Comparison of ENCODE assay signal across 8 cellular contexts in the genomic region with DNA sequence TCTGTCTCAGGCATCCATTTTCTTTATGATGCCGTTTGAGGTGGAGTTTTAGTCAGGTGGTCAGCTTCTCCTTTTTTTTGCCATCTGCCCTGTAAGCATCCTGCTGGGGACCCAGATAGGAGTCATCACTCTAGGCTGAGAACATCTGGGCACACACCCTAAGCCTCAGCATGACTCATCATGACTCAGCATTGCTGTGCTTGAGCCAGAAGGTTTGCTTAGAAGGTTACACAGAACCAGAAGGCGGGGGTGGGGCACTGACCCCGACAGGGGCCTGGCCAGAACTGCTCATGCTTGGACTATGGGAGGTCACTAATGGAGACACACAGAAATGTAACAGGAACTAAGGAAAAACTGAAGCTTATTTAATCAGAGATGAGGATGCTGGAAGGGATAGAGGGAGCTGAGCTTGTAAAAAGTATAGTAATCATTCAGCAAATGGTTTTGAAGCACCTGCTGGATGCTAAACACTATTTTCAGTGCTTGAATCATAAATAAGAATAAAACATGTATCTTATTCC. TPM values are rescaled to one million over a fixed set of nuclear protein-coding genes. Genes with fewer than 3 reads are reported as not detected.
DNase-seq lines count a peak whose midpoint lies in the region; ATAC-seq, FAIRE-seq and TF ChIP-seq lines count a peak whose summit lies in the region.

No MANE protein-coding gene starts in this region.

- H3K9ac ChIP-seq in GM12878 (ENCODE audit: control insufficient read depth, insufficient read depth, low read length) (no peak overlapping the region), HepG2 (ENCODE audit: insufficient read depth, low read depth, low read length) (no peak overlapping the region)

- no peak for TF ChIP-seq EP300 in GM12878 (IDR thresholded peaks at IDR 0.05; ENCODE audit: borderline replicate concordance in 1 of 2, control insufficient read depth in 1 of 2, low read depth in 2 of 2, low read length in 2 of 2)
- TF ChIP-seq EP300 in HepG2 (IDR thresholded peaks at IDR 0.05; ENCODE audit: low read depth in 2 of 2, low read length in 2 of 2): no peak
- TF ChIP-seq EP300 in HepG2 (CRISPR knock-in tag; IDR thresholded peaks at IDR 0.05; ENCODE audit: borderline replicate concordance): no peak

- POLR2A ChIA-PET in GM12878 (lab: Charles Lee) (no interaction called here), HepG2 (lab: Yijun Ruan, JAX) (no interaction called here)

- H4K20me1 ChIP-seq in GM12878 (ENCODE audit: control insufficient read depth, insufficient read depth): no peaks in the 10 kb centered on the region
- H4K20me1 ChIP-seq in HepG2 (ENCODE audit: insufficient read depth, low read length): no peaks in the 10 kb centered on the region

- no peaks in the 10 kb centered on the region for H3K27me3 ChIP-seq in GM12878 (replicated peaks in 1 of 2; ENCODE audit: control insufficient read depth in 2 of 2, insufficient read depth in 2 of 2, low read length in 1 of 2)
- no peaks in the 10 kb centered on the region for H3K27me3 ChIP-seq in HepG2 (ENCODE audit: control insufficient read depth in 1 of 2, insufficient read depth in 2 of 2, low read length in 2 of 2)

- H2AFZ ChIP-seq in GM12878 (ENCODE audit: control insufficient read depth, low read depth, low read length) (no peak overlapping the region), HepG2 (ENCODE audit: low read length) (no peak overlapping the region)

- intact Hi-C loops in GM12878 (cut with micrococcal nuclease; ENCODE audit: unreplicated experiment): no loop called here
- intact Hi-C loops in HepG2 (cut with micrococcal nuclease; ENCODE audit: unreplicated experiment): no loop called here
- intact Hi-C loops in left colon (cut with DNase I, micrococcal nuclease): no loop called here

- H3K4me2 ChIP-seq in GM12878 (ENCODE audit: control insufficient read depth, insufficient read depth): no peak overlapping the region
- H3K4me2 ChIP-seq in HepG2 (ENCODE audit: low read depth, low read length): no peak overlapping the region

- BruUV-seq in GM12878 (replicated peaks; lab: Mats Ljungman, UMichigan): no TSS peak
- BruUV-seq in HepG2 (replicated peaks; lab: Mats Ljungman, UMichigan): no TSS peak

- no peaks in the 10 kb centered on the region for H3K4me1 ChIP-seq in GM12878 (ENCODE audit: control insufficient read depth, insufficient read depth, low read length)
- no peaks in the 10 kb centered on the region for H3K4me1 ChIP-seq in HepG2 (ENCODE audit: insufficient read depth, low read length)

- in situ Hi-C loops in GM12878 (cut with MboI): no loop called here
- in situ Hi-C loops in HepG2 (cut with HindIII; ENCODE audit: extremely low pct_ligation_motif_present, low pct_unique_long_range_greater_than_20kb): no loop called here

- SMC1A ChIA-PET in GM12878 (lab: Charles Lee; ENCODE audit: uncharacterized antibody, unreplicated experiment): interaction anchor here (1.5 to 2.5 kb wide), 2 partner anchors 10 to 54 kb away, joined by 3 to 8 read pairs; no protein-coding TSS in a partner anchor

- H3K9me3 ChIP-seq in GM12878 (replicated peaks; ENCODE audit: control insufficient read depth, insufficient read depth, low read length): no peaks in the 10 kb centered on the region
- no peaks in the 10 kb centered on the region for H3K9me3 ChIP-seq in HepG2 (ENCODE audit: low read length)

- H3K4me3 ChIP-seq in GM12878 (no peak overlapping the region), HepG2 (replicated peaks in 1 of 3; ENCODE audit: insufficient read depth in 1 of 3, low read depth in 2 of 3, low read length in 3 of 3) (no peak overlapping the region)

- peak; percentile 75 for DNase-seq in CD1c-positive myeloid dendritic cell (ENCODE audit: extremely low spot score)
- DNase-seq in NCI-H226: peak; percentile 95
- peak; percentile 47 for DNase-seq in GM12878 (ENCODE audit: low read depth, low spot score)
- peak; percentile 44 for DNase-seq in HepG2 (ENCODE audit: low spot score)
- DNase-seq in left colon: no peak
- no peak for DNase-seq in effector CD8-positive, alpha-beta T cell (lab: John Stamatoyannopoulos, UW)

- FAIRE-seq in GM12878 (lab: Jason Lieb, UNC) (no peak), HepG2 (lab: Jason Lieb, UNC) (no peak)

- ATAC-seq in GM18517 (IDR thresholded peaks at IDR 0.05; ENCODE audit: unreplicated experiment) (peak; percentile 90), HG02798 (IDR thresholded peaks at IDR 0.05; ENCODE audit: poor library complexity, unreplicated experiment) (peak; percentile 91), GM12878 (peak; percentile 97), HepG2 (no peak), left colon (no peak)

- H3K79me2 ChIP-seq in GM12878 (ENCODE audit: control insufficient read depth, insufficient read depth, low read length) (no peaks in the 10 kb centered on the region), HepG2 (ENCODE audit: insufficient read depth, low read length) (no peaks in the 10 kb centered on the region)

- TF ChIP-seq RAD21 in GM12878 (IDR thresholded peaks at IDR 0.05; ENCODE audit: insufficient read depth, low read depth, low read length) (no peak), HepG2 (CRISPR knock-in tag; IDR thresholded peaks at IDR 0.05) (no peak)

- 10% methylated on average over 3 of the region's 3 CpGs for WGBS in GM12878 (ENCODE audit: insufficient coverage, insufficient replicate concordance, low lambda C conversion rate, missing lambda C conversion rate)
- 8% methylated on average over 3 of the region's 3 CpGs for WGBS in HepG2 (ENCODE audit: low lambda C conversion rate)

- RAD21 ChIA-PET in GM12878 (lab: Charles Lee; ENCODE audit: unreplicated experiment): no interaction called here

- H3K27ac ChIP-seq in GM12878 (ENCODE audit: control insufficient read depth, insufficient read depth) (no peak overlapping the region), HepG2 (ENCODE audit: extremely low read length, insufficient read depth, low read length) (no peak overlapping the region)

- CTCF ChIA-PET in GM12878 (lab: Yijun Ruan, JAX) (interaction anchor here (1.6 kb wide), 1 partner anchor 9 kb away, joined by 9 read pairs; no protein-coding TSS in a partner anchor), HepG2 (lab: Yijun Ruan, JAX; ENCODE audit: low intra/inter-chr PET ratio, low total read pairs) (no interaction called here)

- H3K36me3 ChIP-seq in GM12878 (ENCODE audit: control insufficient read depth in 2 of 2, insufficient read depth in 2 of 2, low read length in 1 of 2) (no peaks in the 10 kb centered on the region), HepG2 (replicated peaks in 1 of 2; ENCODE audit: control insufficient read depth in 1 of 2, insufficient read depth in 2 of 2, low read length in 2 of 2) (no peaks in the 10 kb centered on the region)

- TF ChIP-seq POLR2A in GM12878 (IDR thresholded peaks at IDR 0.05; ENCODE audit: low read depth, low read length) (no peak), HepG2 (IDR thresholded peaks at IDR 0.05; ENCODE audit: insufficient read depth in 1 of 2, low read depth in 2 of 2, low read length in 2 of 2) (no peak)

- TF ChIP-seq CTCF in GM12878 (IDR thresholded peaks at IDR 0.05 in 2 of 3, conservative IDR thresholded peaks at IDR 0.05 in 1 of 3; ENCODE audit: control insufficient read depth in 2 of 3, extremely low read depth in 1 of 3, insufficient read depth in 1 of 3, low read depth in 3 of 3, low read length in 3 of 3): no peak
- no peak for TF ChIP-seq CTCF in HepG2 (CRISPR knock-in tag; IDR thresholded peaks at IDR 0.05)

RNA-seq across cellular contexts. Expression of a gene that starts 10.9 kb away (rescaled TPM):
- not detected in 2 replicates for total RNA-seq in GM12878 (2013; cell fraction: nucleolus; rRNA removed)
- total RNA-seq in GM12878 (2014; rRNA removed) (0.33 TPM in 1 of 2 replicates, not detected in the other), GM12878 (2014; rRNA removed; fragmentation: Illumina TruSeq; extraction: Trizol) (not detected in 2 replicates), GM12878 (2021) (0.82 and 2.7 TPM in 2 replicates), HepG2 (2016; rRNA removed; fragmentation: Illumina TruSeq; extraction: Trizol) (0.35 and 0.52 TPM in 2 replicates), left colon (not detected)
- polyA plus RNA-seq in GM12878 (2011; ENCODE audit: low read depth): not detected
- polyA plus RNA-seq in GM12878 (2011; rRNA removed) (1.9 and 2.3 TPM in 2 replicates), GM12878 (2014; fragmentation: Illumina TruSeq; extraction: Trizol) (not detected in 2 replicates), GM12878 (2014; fragmentation: Nextera tagmentation; extraction: Ambion mirVana) (under 1 TPM; 0.13 to 0.62 TPM), GM12878 (2014; rRNA removed) (0.59 TPM in 1 of 2 replicates, not detected in the other), GM12878 (2016; fragmentation: Nextera tagmentation; extraction: Ambion mirVana) (not detected), HepG2 (2011; rRNA removed) (0.24 and 0.31 TPM in 2 replicates)
- 3.5 and 4.2 TPM in 2 replicates for polyA plus RNA-seq in GM12878 (2011; cell fraction: cytosol; rRNA removed)
- 2.6 and 2.8 TPM in 2 replicates for polyA plus RNA-seq in GM12878 (2011; cell fraction: nucleus; rRNA removed)
- 0.18 and 0.42 TPM in 2 replicates for polyA plus RNA-seq in GM12878 (2012)
- 1.9 and 6.7 TPM in 2 replicates for polyA minus RNA-seq in GM12878 (2011; rRNA and poly(A)+ RNA removed)
- 4.3 and 8.5 TPM in 2 replicates for polyA minus RNA-seq in GM12878 (2011; cell fraction: cytosol; rRNA and poly(A)+ RNA removed)
- polyA minus RNA-seq in GM12878 (2011; cell fraction: nucleus; rRNA and poly(A)+ RNA removed): 1.7 and 3.2 TPM in 2 replicates
- total RNA-seq in HepG2 (2016; cell fraction: cytosol; rRNA removed; fragmentation: Illumina TruSeq; extraction: Trizol; ENCODE audit: low read depth): 0.97 and 1.3 TPM in 2 replicates
- 0.52 and 0.73 TPM in 2 replicates for total RNA-seq in HepG2 (2016; cell fraction: insoluble cytoplasmic fraction; rRNA removed; fragmentation: Illumina TruSeq; extraction: Trizol)
- 1.8 and 2.3 TPM in 2 replicates for total RNA-seq in HepG2 (2016; cell fraction: membrane; rRNA removed; fragmentation: Illumina TruSeq; extraction: Trizol)
- total RNA-seq in HepG2 (2016; cell fraction: nucleus; rRNA removed; fragmentation: Illumina TruSeq; extraction: Trizol): not detected in 2 replicates
- polyA plus RNA-seq in HepG2 (2011; cell fraction: cytosol; rRNA removed): 0.68 and 0.94 TPM in 2 replicates
- 0.26 and 0.69 TPM in 2 replicates for polyA plus RNA-seq in HepG2 (2011; cell fraction: nucleus; rRNA removed)
- polyA plus RNA-seq in HepG2 (2012): 1.7 and 2.9 TPM in 2 replicates
- 0.69 and 1.1 TPM in 2 replicates for polyA plus RNA-seq in HepG2 (2016; cell fraction: cytosol; fragmentation: Illumina TruSeq; extraction: Trizol; ENCODE audit: low read depth)
- polyA plus RNA-seq in HepG2 (2016; cell fraction: insoluble cytoplasmic fraction; fragmentation: Illumina TruSeq; extraction: Trizol; ENCODE audit: low read depth): 0.28 TPM in 1 of 2 replicates, not detected in the other
- polyA plus RNA-seq in HepG2 (2016; cell fraction: membrane; fragmentation: Illumina TruSeq; extraction: Trizol; ENCODE audit: low read depth): 0.86 and 1.2 TPM in 2 replicates
- polyA plus RNA-seq in HepG2 (2016; cell fraction: nucleus; fragmentation: Illumina TruSeq; extraction: Trizol; ENCODE audit: insufficient read depth, low read depth): not detected in 2 replicates
- polyA minus RNA-seq in HepG2 (2011; rRNA and poly(A)+ RNA removed; ENCODE audit: low replicate concordance): 3.4 and 9.3 TPM in 2 replicates
- 1.2 and 1.5 TPM in 2 replicates for polyA minus RNA-seq in HepG2 (2011; cell fraction: cytosol; rRNA and poly(A)+ RNA removed)
- polyA minus RNA-seq in HepG2 (2011; cell fraction: nucleus; rRNA and poly(A)+ RNA removed): 1.8 TPM in 1 of 2 replicates, not detected in the other

RNA-seq across cellular contexts. Expression of a gene that starts 21.1 kb away (rescaled TPM):
- 3.9 and 4.7 TPM in 2 replicates for total RNA-seq in GM12878 (2013; cell fraction: nucleolus; rRNA removed)
- total RNA-seq in GM12878 (2014; rRNA removed): not detected in 2 replicates
- not detected in 2 replicates for total RNA-seq in GM12878 (2014; rRNA removed; fragmentation: Illumina TruSeq; extraction: Trizol)
- 0.23 TPM in 1 of 2 replicates, not detected in the other for total RNA-seq in GM12878 (2021)
- not detected for polyA plus RNA-seq in GM12878 (2011; ENCODE audit: low read depth)
- polyA plus RNA-seq in GM12878 (2011; rRNA removed): 1.1 and 2.1 TPM in 2 replicates
- polyA plus RNA-seq in GM12878 (2011; cell fraction: cytosol; rRNA removed): 1.2 TPM in 2 replicates
- 3.3 TPM in 2 replicates for polyA plus RNA-seq in GM12878 (2011; cell fraction: nucleus; rRNA removed)
- not detected in 2 replicates for polyA plus RNA-seq in GM12878 (2012)
- not detected in 2 replicates for polyA plus RNA-seq in GM12878 (2014; fragmentation: Illumina TruSeq; extraction: Trizol)
- not detected for polyA plus RNA-seq in GM12878 (2014; fragmentation: Nextera tagmentation; extraction: Ambion mirVana)
- not detected in 2 replicates for polyA plus RNA-seq in GM12878 (2014; rRNA removed)
- not detected for polyA plus RNA-seq in GM12878 (2016; fragmentation: Nextera tagmentation; extraction: Ambion mirVana)
- 5.5 and 9.1 TPM in 2 replicates for polyA minus RNA-seq in GM12878 (2011; rRNA and poly(A)+ RNA removed)
- 1.0 TPM in 1 of 2 replicates, not detected in the other for polyA minus RNA-seq in GM12878 (2011; cell fraction: cytosol; rRNA and poly(A)+ RNA removed)
- polyA minus RNA-seq in GM12878 (2011; cell fraction: nucleus; rRNA and poly(A)+ RNA removed): 6.0 and 8.8 TPM in 2 replicates
- 0.11 and 0.22 TPM in 2 replicates for total RNA-seq in HepG2 (2016; rRNA removed; fragmentation: Illumina TruSeq; extraction: Trizol)
- total RNA-seq in HepG2 (2016; cell fraction: cytosol; rRNA removed; fragmentation: Illumina TruSeq; extraction: Trizol; ENCODE audit: low read depth): not detected in 2 replicates
- 0.13 TPM in 1 of 2 replicates, not detected in the other for total RNA-seq in HepG2 (2016; cell fraction: insoluble cytoplasmic fraction; rRNA removed; fragmentation: Illumina TruSeq; extraction: Trizol)
- not detected in 2 replicates for total RNA-seq in HepG2 (2016; cell fraction: membrane; rRNA removed; fragmentation: Illumina TruSeq; extraction: Trizol)
- not detected in 2 replicates for total RNA-seq in HepG2 (2016; cell fraction: nucleus; rRNA removed; fragmentation: Illumina TruSeq; extraction: Trizol)
- 0.07 and 0.33 TPM in 2 replicates for polyA plus RNA-seq in HepG2 (2011; rRNA removed)
- 0.14 and 0.15 TPM in 2 replicates for polyA plus RNA-seq in HepG2 (2011; cell fraction: cytosol; rRNA removed)
- polyA plus RNA-seq in HepG2 (2011; cell fraction: nucleus; rRNA removed): 0.26 and 0.45 TPM in 2 replicates
- polyA plus RNA-seq in HepG2 (2012): 0.16 TPM in 1 of 2 replicates, not detected in the other
- polyA plus RNA-seq in HepG2 (2016; cell fraction: cytosol; fragmentation: Illumina TruSeq; extraction: Trizol; ENCODE audit: low read depth): 0.15 TPM in 1 of 2 replicates, not detected in the other
- polyA plus RNA-seq in HepG2 (2016; cell fraction: insoluble cytoplasmic fraction; fragmentation: Illumina TruSeq; extraction: Trizol; ENCODE audit: low read depth): not detected in 2 replicates
- not detected in 2 replicates for polyA plus RNA-seq in HepG2 (2016; cell fraction: membrane; fragmentation: Illumina TruSeq; extraction: Trizol; ENCODE audit: low read depth)
- polyA plus RNA-seq in HepG2 (2016; cell fraction: nucleus; fragmentation: Illumina TruSeq; extraction: Trizol; ENCODE audit: insufficient read depth, low read depth): not detected in 2 replicates
- polyA minus RNA-seq in HepG2 (2011; rRNA and poly(A)+ RNA removed; ENCODE audit: low replicate concordance): 0.88 and 5.6 TPM in 2 replicates
- not detected in 2 replicates for polyA minus RNA-seq in HepG2 (2011; cell fraction: cytosol; rRNA and poly(A)+ RNA removed)
- 0.50 and 0.64 TPM in 2 replicates for polyA minus RNA-seq in HepG2 (2011; cell fraction: nucleus; rRNA and poly(A)+ RNA removed)
- total RNA-seq in left colon: not detected

RNA-seq across cellular contexts. Expression of a gene that starts 26.1 kb away (rescaled TPM):
- not detected in 2 replicates for total RNA-seq in GM12878 (2013; cell fraction: nucleolus; rRNA removed)
- total RNA-seq in GM12878 (2014; rRNA removed) (not detected in 2 replicates), GM12878 (2014; rRNA removed; fragmentation: Illumina TruSeq; extraction: Trizol) (not detected in 2 replicates), GM12878 (2021) (4.5 and 8.3 TPM in 2 replicates), HepG2 (2016; rRNA removed; fragmentation: Illumina TruSeq; extraction: Trizol) (not detected in 2 replicates), left colon (not detected)
- not detected for polyA plus RNA-seq in GM12878 (2011; ENCODE audit: low read depth)
- polyA plus RNA-seq in GM12878 (2011; rRNA removed) (1.4 and 2.2 TPM in 2 replicates), GM12878 (2014; fragmentation: Illumina TruSeq; extraction: Trizol) (not detected in 2 replicates), GM12878 (2014; fragmentation: Nextera tagmentation; extraction: Ambion mirVana) (1 to 10 TPM; 2.9 to 7.2 TPM), GM12878 (2014; rRNA removed) (0.25 and 1.1 TPM in 2 replicates), GM12878 (2016; fragmentation: Nextera tagmentation; extraction: Ambion mirVana) (not detected), HepG2 (2011; rRNA removed) (not detected in 2 replicates)
- polyA plus RNA-seq in GM12878 (2011; cell fraction: cytosol; rRNA removed): 0.90 and 0.91 TPM in 2 replicates
- 1.3 and 2.6 TPM in 2 replicates for polyA plus RNA-seq in GM12878 (2011; cell fraction: nucleus; rRNA removed)
- polyA plus RNA-seq in GM12878 (2012): not detected in 2 replicates
- 1.8 and 8.2 TPM in 2 replicates for polyA minus RNA-seq in GM12878 (2011; rRNA and poly(A)+ RNA removed)
- polyA minus RNA-seq in GM12878 (2011; cell fraction: cytosol; rRNA and poly(A)+ RNA removed): 5.8 and 8.2 TPM in 2 replicates
- polyA minus RNA-seq in GM12878 (2011; cell fraction: nucleus; rRNA and poly(A)+ RNA removed): 1.7 and 2.3 TPM in 2 replicates
- not detected in 2 replicates for total RNA-seq in HepG2 (2016; cell fraction: cytosol; rRNA removed; fragmentation: Illumina TruSeq; extraction: Trizol; ENCODE audit: low read depth)
- total RNA-seq in HepG2 (2016; cell fraction: insoluble cytoplasmic fraction; rRNA removed; fragmentation: Illumina TruSeq; extraction: Trizol): 0.30 TPM in 1 of 2 replicates, not detected in the other
- total RNA-seq in HepG2 (2016; cell fraction: membrane; rRNA removed; fragmentation: Illumina TruSeq; extraction: Trizol): not detected in 2 replicates
- total RNA-seq in HepG2 (2016; cell fraction: nucleus; rRNA removed; fragmentation: Illumina TruSeq; extraction: Trizol): not detected in 2 replicates
- 0.40 TPM in 1 of 2 replicates, not detected in the other for polyA plus RNA-seq in HepG2 (2011; cell fraction: cytosol; rRNA removed)
- not detected in 2 replicates for polyA plus RNA-seq in HepG2 (2011; cell fraction: nucleus; rRNA removed)
- polyA plus RNA-seq in HepG2 (2012): not detected in 2 replicates
- polyA plus RNA-seq in HepG2 (2016; cell fraction: cytosol; fragmentation: Illumina TruSeq; extraction: Trizol; ENCODE audit: low read depth): 0.18 and 0.50 TPM in 2 replicates
- polyA plus RNA-seq in HepG2 (2016; cell fraction: insoluble cytoplasmic fraction; fragmentation: Illumina TruSeq; extraction: Trizol; ENCODE audit: low read depth): not detected in 2 replicates
- 0.61 and 0.63 TPM in 2 replicates for polyA plus RNA-seq in HepG2 (2016; cell fraction: membrane; fragmentation: Illumina TruSeq; extraction: Trizol; ENCODE audit: low read depth)
- polyA plus RNA-seq in HepG2 (2016; cell fraction: nucleus; fragmentation: Illumina TruSeq; extraction: Trizol; ENCODE audit: insufficient read depth, low read depth): not detected in 2 replicates
- 13.7 and 18.1 TPM in 2 replicates for polyA minus RNA-seq in HepG2 (2011; rRNA and poly(A)+ RNA removed; ENCODE audit: low replicate concordance)
- 2.8 and 3.5 TPM in 2 replicates for polyA minus RNA-seq in HepG2 (2011; cell fraction: cytosol; rRNA and poly(A)+ RNA removed)
- 1.5 and 2.1 TPM in 2 replicates for polyA minus RNA-seq in HepG2 (2011; cell fraction: nucleus; rRNA and poly(A)+ RNA removed)

RNA-seq across cellular contexts. Expression of a gene that starts 31.0 kb away (rescaled TPM):
- not detected in 2 replicates for total RNA-seq in GM12878 (2013; cell fraction: nucleolus; rRNA removed)
- total RNA-seq in GM12878 (2014; rRNA removed): 1.1 TPM in 1 of 2 replicates, not detected in the other
- total RNA-seq in GM12878 (2014; rRNA removed; fragmentation: Illumina TruSeq; extraction: Trizol): not detected in 2 replicates
- total RNA-seq in GM12878 (2021): 1.9 and 2.2 TPM in 2 replicates
- polyA plus RNA-seq in GM12878 (2011; ENCODE audit: low read depth): not detected
- polyA plus RNA-seq in GM12878 (2011; rRNA removed): 0.49 and 1.0 TPM in 2 replicates
- polyA plus RNA-seq in GM12878 (2011; cell fraction: cytosol; rRNA removed): not detected in 2 replicates
- polyA plus RNA-seq in GM12878 (2011; cell fraction: nucleus; rRNA removed): 0.42 and 1.3 TPM in 2 replicates
- not detected in 2 replicates for polyA plus RNA-seq in GM12878 (2012)
- not detected in 2 replicates for polyA plus RNA-seq in GM12878 (2014; fragmentation: Illumina TruSeq; extraction: Trizol)
- 1 to 10 TPM in 1 of 2 experiments, under 1 TPM in 1; 0.84 to 1.9 TPM for polyA plus RNA-seq in GM12878 (2014; fragmentation: Nextera tagmentation; extraction: Ambion mirVana)
- polyA plus RNA-seq in GM12878 (2014; rRNA removed): 2.3 TPM in 1 of 2 replicates, not detected in the other
- polyA plus RNA-seq in GM12878 (2016; fragmentation: Nextera tagmentation; extraction: Ambion mirVana): not detected
- polyA minus RNA-seq in GM12878 (2011; rRNA and poly(A)+ RNA removed): 1.5 and 4.3 TPM in 2 replicates
- 8.6 and 9.1 TPM in 2 replicates for polyA minus RNA-seq in GM12878 (2011; cell fraction: cytosol; rRNA and poly(A)+ RNA removed)
- polyA minus RNA-seq in GM12878 (2011; cell fraction: nucleus; rRNA and poly(A)+ RNA removed): not detected in 2 replicates
- total RNA-seq in HepG2 (2016; rRNA removed; fragmentation: Illumina TruSeq; extraction: Trizol): not detected in 2 replicates
- not detected in 2 replicates for total RNA-seq in HepG2 (2016; cell fraction: cytosol; rRNA removed; fragmentation: Illumina TruSeq; extraction: Trizol; ENCODE audit: low read depth)
- not detected in 2 replicates for total RNA-seq in HepG2 (2016; cell fraction: insoluble cytoplasmic fraction; rRNA removed; fragmentation: Illumina TruSeq; extraction: Trizol)
- total RNA-seq in HepG2 (2016; cell fraction: membrane; rRNA removed; fragmentation: Illumina TruSeq; extraction: Trizol): not detected in 2 replicates
- not detected in 2 replicates for total RNA-seq in HepG2 (2016; cell fraction: nucleus; rRNA removed; fragmentation: Illumina TruSeq; extraction: Trizol)
- polyA plus RNA-seq in HepG2 (2011; rRNA removed): not detected in 2 replicates
- polyA plus RNA-seq in HepG2 (2011; cell fraction: cytosol; rRNA removed): 0.11 TPM in 1 of 2 replicates, not detected in the other
- not detected in 2 replicates for polyA plus RNA-seq in HepG2 (2011; cell fraction: nucleus; rRNA removed)
- not detected in 2 replicates for polyA plus RNA-seq in HepG2 (2012)
- not detected in 2 replicates for polyA plus RNA-seq in HepG2 (2016; cell fraction: cytosol; fragmentation: Illumina TruSeq; extraction: Trizol; ENCODE audit: low read depth)
- not detected in 2 replicates for polyA plus RNA-seq in HepG2 (2016; cell fraction: insoluble cytoplasmic fraction; fragmentation: Illumina TruSeq; extraction: Trizol; ENCODE audit: low read depth)
- not detected in 2 replicates for polyA plus RNA-seq in HepG2 (2016; cell fraction: membrane; fragmentation: Illumina TruSeq; extraction: Trizol; ENCODE audit: low read depth)
- not detected in 2 replicates for polyA plus RNA-seq in HepG2 (2016; cell fraction: nucleus; fragmentation: Illumina TruSeq; extraction: Trizol; ENCODE audit: insufficient read depth, low read depth)
- polyA minus RNA-seq in HepG2 (2011; rRNA and poly(A)+ RNA removed; ENCODE audit: low replicate concordance): 7.3 and 13.2 TPM in 2 replicates
- 1.7 and 2.5 TPM in 2 replicates for polyA minus RNA-seq in HepG2 (2011; cell fraction: cytosol; rRNA and poly(A)+ RNA removed)
- polyA minus RNA-seq in HepG2 (2011; cell fraction: nucleus; rRNA and poly(A)+ RNA removed): 3.3 TPM in 1 of 2 replicates, not detected in the other
- not detected for total RNA-seq in left colon

RNA-seq across cellular contexts. Expression of a gene that starts 43.5 kb away (rescaled TPM):
- total RNA-seq in GM12878 (2013; cell fraction: nucleolus; rRNA removed): 8.2 and 12.4 TPM in 2 replicates
- total RNA-seq in GM12878 (2014; rRNA removed) (not detected in 2 replicates), GM12878 (2014; rRNA removed; fragmentation: Illumina TruSeq; extraction: Trizol) (not detected in 2 replicates), GM12878 (2021) (not detected in 2 replicates), HepG2 (2016; rRNA removed; fragmentation: Illumina TruSeq; extraction: Trizol) (not detected in 2 replicates), left colon (not detected)
- not detected for polyA plus RNA-seq in GM12878 (2011; ENCODE audit: low read depth)
- polyA plus RNA-seq in GM12878 (2011; rRNA removed) (0.22 and 0.29 TPM in 2 replicates), GM12878 (2014; fragmentation: Illumina TruSeq; extraction: Trizol) (not detected in 2 replicates), GM12878 (2014; fragmentation: Nextera tagmentation; extraction: Ambion mirVana) (not detected), GM12878 (2014; rRNA removed) (not detected in 2 replicates), GM12878 (2016; fragmentation: Nextera tagmentation; extraction: Ambion mirVana) (not detected), HepG2 (2011; rRNA removed) (not detected in 2 replicates)
- 0.10 and 0.15 TPM in 2 replicates for polyA plus RNA-seq in GM12878 (2011; cell fraction: cytosol; rRNA removed)
- polyA plus RNA-seq in GM12878 (2011; cell fraction: nucleus; rRNA removed): 1.3 and 1.7 TPM in 2 replicates
- polyA plus RNA-seq in GM12878 (2012): not detected in 2 replicates
- 8.4 and 12.9 TPM in 2 replicates for polyA minus RNA-seq in GM12878 (2011; rRNA and poly(A)+ RNA removed)
- not detected in 2 replicates for polyA minus RNA-seq in GM12878 (2011; cell fraction: cytosol; rRNA and poly(A)+ RNA removed)
- polyA minus RNA-seq in GM12878 (2011; cell fraction: nucleus; rRNA and poly(A)+ RNA removed): 7.6 and 11.1 TPM in 2 replicates
- total RNA-seq in HepG2 (2016; cell fraction: cytosol; rRNA removed; fragmentation: Illumina TruSeq; extraction: Trizol; ENCODE audit: low read depth): not detected in 2 replicates
- not detected in 2 replicates for total RNA-seq in HepG2 (2016; cell fraction: insoluble cytoplasmic fraction; rRNA removed; fragmentation: Illumina TruSeq; extraction: Trizol)
- not detected in 2 replicates for total RNA-seq in HepG2 (2016; cell fraction: membrane; rRNA removed; fragmentation: Illumina TruSeq; extraction: Trizol)
- not detected in 2 replicates for total RNA-seq in HepG2 (2016; cell fraction: nucleus; rRNA removed; fragmentation: Illumina TruSeq; extraction: Trizol)
- polyA plus RNA-seq in HepG2 (2011; cell fraction: cytosol; rRNA removed): not detected in 2 replicates
- polyA plus RNA-seq in HepG2 (2011; cell fraction: nucleus; rRNA removed): not detected in 2 replicates
- not detected in 2 replicates for polyA plus RNA-seq in HepG2 (2012)
- polyA plus RNA-seq in HepG2 (2016; cell fraction: cytosol; fragmentation: Illumina TruSeq; extraction: Trizol; ENCODE audit: low read depth): not detected in 2 replicates
- polyA plus RNA-seq in HepG2 (2016; cell fraction: insoluble cytoplasmic fraction; fragmentation: Illumina TruSeq; extraction: Trizol; ENCODE audit: low read depth): not detected in 2 replicates
- not detected in 2 replicates for polyA plus RNA-seq in HepG2 (2016; cell fraction: membrane; fragmentation: Illumina TruSeq; extraction: Trizol; ENCODE audit: low read depth)
- not detected in 2 replicates for polyA plus RNA-seq in HepG2 (2016; cell fraction: nucleus; fragmentation: Illumina TruSeq; extraction: Trizol; ENCODE audit: insufficient read depth, low read depth)
- polyA minus RNA-seq in HepG2 (2011; rRNA and poly(A)+ RNA removed; ENCODE audit: low replicate concordance): 3.6 TPM in 1 of 2 replicates, not detected in the other
- not detected in 2 replicates for polyA minus RNA-seq in HepG2 (2011; cell fraction: cytosol; rRNA and poly(A)+ RNA removed)
- 0.87 and 1.4 TPM in 2 replicates for polyA minus RNA-seq in HepG2 (2011; cell fraction: nucleus; rRNA and poly(A)+ RNA removed)

Comparison
In these comparisons a context has a peak if more than half of its experiments do, and no peak if none do; other contexts are left out.
1. DNase-seq: peak in CD1c-positive myeloid dendritic cell (single experiment), NCI-H226 (single experiment), GM12878 (single experiment) and HepG2 (single experiment); none in left colon (0 of 2) and effector CD8-positive, alpha-beta T cell (single experiment).
2. ATAC-seq: peak in GM18517 (single experiment), HG02798 (single experiment) and GM12878 (single experiment); none in HepG2 (single experiment) and left colon (single experiment).